12 cellular contexts compared by ENCODE assay signal in the genomic region with DNA sequence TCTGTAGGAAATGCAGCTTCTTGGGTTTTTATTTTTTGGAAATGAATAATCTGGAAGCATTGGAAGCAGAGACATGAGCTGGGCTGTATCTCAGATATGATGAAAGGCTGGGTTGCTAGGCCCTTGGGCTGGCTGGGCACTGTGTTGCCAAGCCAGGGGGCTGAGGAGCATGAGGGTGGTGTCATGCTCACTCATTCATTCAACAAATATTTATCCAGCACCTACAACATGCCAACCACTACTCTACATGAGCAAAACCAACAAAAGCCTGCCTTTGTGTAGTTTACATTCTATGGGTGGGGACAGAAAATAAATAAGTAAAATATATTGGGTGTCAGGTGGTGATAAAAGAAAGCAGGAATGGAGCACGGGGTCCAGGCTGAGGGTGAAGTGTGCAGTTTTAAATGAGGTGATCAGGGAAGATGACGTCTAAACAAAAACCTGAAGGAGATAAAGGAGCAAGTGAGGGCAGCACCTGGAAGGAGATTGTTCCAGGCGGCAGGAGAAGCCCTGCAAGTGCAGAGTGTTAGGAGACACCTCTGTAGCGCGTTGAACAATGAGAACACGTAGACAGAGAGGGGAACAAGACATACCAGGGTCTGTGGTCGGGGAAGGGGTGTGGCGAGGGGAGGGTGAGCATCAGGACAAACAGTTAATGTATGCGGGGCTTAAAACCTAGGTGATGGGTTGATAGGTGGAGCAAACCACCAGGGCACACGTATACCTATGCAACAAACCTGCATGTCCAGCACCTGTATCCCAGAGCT. TPM values are rescaled to one million over a fixed set of nuclear protein-coding genes. Genes with fewer than 3 reads are reported as not detected.
A peak's percentile ranks its signal among the peaks of the same experiment; 100 is the strongest.
DNase-seq lines count a peak whose midpoint lies in the region; ATAC-seq and TF ChIP-seq lines count a peak whose summit lies in the region.
"Had no signal": no experiment of that assay in that cellular context is flagged by ENCODE, and none has a peak within 500 bp of the region (broad histone marks: within the 10 kb centered on the region; RNA-seq: fewer than 3 reads in every experiment).

No MANE protein-coding gene starts in this region.

- peaks cover 12% of the 10 kb centered on the region for H3K36me3 Mint-ChIP-seq in osteocyte (ENCODE audit: unreplicated experiment)
- peaks cover 10 to 18% of the 10 kb centered on the region in 2 donors for H3K36me3 Mint-ChIP-seq in activated T-cell treated with anti-CD3 and anti-CD28 coated beads, Interleukin-2, amount 50 U/mL, for 72 hours (ENCODE audit: insufficient read depth in 2 of 2)

- no peaks in the 10 kb centered on the region for H3K27me3 Mint-ChIP-seq in osteocyte (ENCODE audit: unreplicated experiment)
- H3K27me3 Mint-ChIP-seq in activated T-cell treated with anti-CD3 and anti-CD28 coated beads, Interleukin-2, amount 50 U/mL, for 72 hours (ENCODE audit: low read depth): no peaks in the 10 kb centered on the region

- ATAC-seq in HG02938 (IDR thresholded peaks at IDR 0.05; ENCODE audit: unreplicated experiment): no peak
- no peak for ATAC-seq in activated T-cell treated with anti-CD3 and anti-CD28 coated beads, Interleukin-2, amount 50 U/mL, for 72 hours (replicated peaks in 1 of 2)
- ATAC-seq: GM12878 had no signal

- H3K4me3 Mint-ChIP-seq in osteocyte (ENCODE audit: unreplicated experiment): no peak overlapping the region
- H3K4me3 Mint-ChIP-seq in activated T-cell treated with anti-CD3 and anti-CD28 coated beads, Interleukin-2, amount 50 U/mL, for 72 hours: no peak overlapping the region

- peak overlapping the region; percentile 24 for H3K27ac Mint-ChIP-seq in osteocyte (ENCODE audit: unreplicated experiment)
- no peak overlapping the region for H3K27ac Mint-ChIP-seq in activated T-cell treated with anti-CD3 and anti-CD28 coated beads, Interleukin-2, amount 50 U/mL, for 72 hours

- no peak for TF ChIP-seq CTCF in epithelial cell of esophagus (IDR thresholded peaks at IDR 0.05; ENCODE audit: insufficient read depth, low read depth, low read length, missing control alignments)
- no peak for TF ChIP-seq CTCF in osteocyte (IDR thresholded peaks at IDR 0.05)

- DNase-seq in DMS153 (lab: John Stamatoyannopoulos, UW): peak; percentile 86
- DNase-seq in NCI-H345 (lab: John Stamatoyannopoulos, UW): peak; percentile 69
- DNase-seq in epithelial cell of esophagus (ENCODE audit: low read depth): peak; percentile 44
- DNase-seq in osteocyte (ENCODE audit: extremely low spot score, unreplicated experiment): no peak
- no peak for DNase-seq in mesenteric fat pad (ENCODE audit: low spot score)
- no peak for DNase-seq in activated T-cell treated with anti-CD3 and anti-CD28 coated beads, Interleukin-2, amount 50 U/mL, for 72 hours
- DNase-seq in stimulated activated CD4-positive, alpha-beta T cell treated with anti-CD3 and anti-CD28 coated beads, Interleukin-4, amount 100 ng/mL, for 4 hours: no peak
- DNase-seq: Karpas-422, NCI-H2227 treated with DMSO at 0.1 percent for 48 hours had no signal

- H3K9me3 Mint-ChIP-seq in osteocyte (ENCODE audit: unreplicated experiment): no peaks in the 10 kb centered on the region
- H3K9me3 Mint-ChIP-seq in activated T-cell treated with anti-CD3 and anti-CD28 coated beads, Interleukin-2, amount 50 U/mL, for 72 hours: no peaks in the 10 kb centered on the region

- H3K4me3 ChIP-seq in epithelial cell of esophagus (ENCODE audit: low read length): no peak overlapping the region
- H3K4me3 ChIP-seq: GM12878, HAP-1 had no signal

- peaks cover 67% of the 10 kb centered on the region for H3K4me1 Mint-ChIP-seq in osteocyte (ENCODE audit: unreplicated experiment)
- H3K4me1 Mint-ChIP-seq in activated T-cell treated with anti-CD3 and anti-CD28 coated beads, Interleukin-2, amount 50 U/mL, for 72 hours (ENCODE audit: low read depth): peaks cover 66% of the 10 kb centered on the region

RNA-seq across cellular contexts. Expression of a gene that starts 10.9 kb away (rescaled TPM):
- total RNA-seq in osteocyte (161 and 169 TPM in 2 replicates), mesenteric fat pad (314 TPM)
- 100 to 1,000 TPM; 378 to 431 TPM for total RNA-seq in activated T-cell treated with anti-CD3 and anti-CD28 coated beads, Interleukin-2, amount 50 U/mL, for 72 hours

RNA-seq across cellular contexts. Expression of a gene that starts 14.5 kb away (rescaled TPM):
- total RNA-seq in osteocyte (0.52 and 0.83 TPM in 2 replicates), mesenteric fat pad (0.64 TPM)
- 1 to 10 TPM; 2.0 to 2.8 TPM for total RNA-seq in activated T-cell treated with anti-CD3 and anti-CD28 coated beads, Interleukin-2, amount 50 U/mL, for 72 hours

RNA-seq across cellular contexts. Expression of a gene that starts 31.0 kb away (rescaled TPM):
- total RNA-seq in osteocyte (not detected in 2 replicates), mesenteric fat pad (0.13 TPM)
- total RNA-seq in activated T-cell treated with anti-CD3 and anti-CD28 coated beads, Interleukin-2, amount 50 U/mL, for 72 hours: under 1 TPM; 0.12 TPM
- total RNA-seq: GM12878 had no signal

RNA-seq across cellular contexts. Expression of a gene that starts 39.6 kb away (rescaled TPM):
- total RNA-seq in osteocyte (not detected in 2 replicates), mesenteric fat pad (not detected)
- not detected for total RNA-seq in activated T-cell treated with anti-CD3 and anti-CD28 coated beads, Interleukin-2, amount 50 U/mL, for 72 hours
- total RNA-seq: GM12878 had no signal

RNA-seq across cellular contexts. Expression of a gene that starts 52.0 kb away (rescaled TPM):
- total RNA-seq in osteocyte (not detected in 2 replicates), mesenteric fat pad (not detected)
- not detected for total RNA-seq in activated T-cell treated with anti-CD3 and anti-CD28 coated beads, Interleukin-2, amount 50 U/mL, for 72 hours
- total RNA-seq: GM12878 had no signal

Comparison
In these comparisons a context has a peak if more than half of its experiments do, and no peak if none do; other contexts are left out.
1. DNase-seq: peak in DMS153 (single experiment), NCI-H345 (single experiment) and epithelial cell of esophagus (single experiment); none in osteocyte (single experiment), mesenteric fat pad (single experiment), activated T-cell treated with anti-CD3 and anti-CD28 coated beads, Interleukin-2, amount 50 U/mL, for 72 hours (0 of 2) and stimulated activated CD4-positive, alpha-beta T cell treated with anti-CD3 and anti-CD28 coated beads, Interleukin-4, amount 100 ng/mL, for 4 hours (0 of 2).